Comparison of ENCODE assay signal across 1 cellular context in genomic region chr16:67248401-67249177, GRCh38.
TF ChIP-seq lines count a peak whose summit lies in the region.

Gene SLC9A5, plus strand, starts transcription at chr16:67248979. Its CDS starts 36 bp downstream, at chr16:67249015.

TF ChIP-seq in K562, 482 proteins besides CTCF, POLR2A, EP300 and RAD21 (continued from another document and continues in another):
- TF ChIP-seq TSHZ1 (CRISPR knock-in tag; IDR thresholded peaks at IDR 0.05) = no peak
- no peak for TF ChIP-seq SIN3B (IDR thresholded peaks at IDR 0.05; ENCODE audit: low read depth)
- no peak for TF ChIP-seq LARP7 (IDR thresholded peaks at IDR 0.05)
- peak; percentile 90 to 92 for TF ChIP-seq NRF1 (conservative IDR thresholded peaks at IDR 0.05 in 1 of 2, IDR thresholded peaks at IDR 0.05 in 1 of 2)
- TF ChIP-seq HNRNPUL1 (IDR thresholded peaks at IDR 0.05; ENCODE audit: low read length) = no peak
- TF ChIP-seq SMARCA4 (IDR thresholded peaks at IDR 0.05) = no peak
- peak in 1 of 2 experiments; percentile 35; a peak in 1 of 4 replicates for TF ChIP-seq SIN3A (IDR thresholded peaks at IDR 0.05; ENCODE audit: borderline replicate concordance in 2 of 2, control insufficient read depth in 1 of 2, low read depth in 2 of 2, low read length in 2 of 2)
- peak; percentile 96 for TF ChIP-seq L3MBTL2 (IDR thresholded peaks at IDR 0.05)
- peak; percentile 79 for TF ChIP-seq POLR2G (IDR thresholded peaks at IDR 0.05; ENCODE audit: low read depth, low read length)
- TF ChIP-seq CTCFL (IDR thresholded peaks at IDR 0.05; ENCODE audit: borderline replicate concordance, insufficient read depth, low read depth, low read length, poor library complexity, severe bottlenecking) = peak; percentile 82
- TF ChIP-seq NR1H2 (CRISPR knock-in tag; IDR thresholded peaks at IDR 0.05) = no peak
- peak; percentile 66 for TF ChIP-seq RBFOX2 (IDR thresholded peaks at IDR 0.05; ENCODE audit: low read depth, low read length)
- no peak for TF ChIP-seq NUFIP1 (IDR thresholded peaks at IDR 0.05; ENCODE audit: partially characterized antibody)
- TF ChIP-seq RNF219 (CRISPR knock-in tag; IDR thresholded peaks at IDR 0.05) = no peak
- TF ChIP-seq CXXC5 (CRISPR knock-in tag; IDR thresholded peaks at IDR 0.05) = peak; percentile 82
- TF ChIP-seq ZBTB7A (IDR thresholded peaks at IDR 0.05; ENCODE audit: borderline replicate concordance, control insufficient read depth, low read depth, low read length) = peak; percentile 89; the same call in 1 of the 2 replicates
- TF ChIP-seq ZBTB26 (CRISPR knock-in tag; IDR thresholded peaks at IDR 0.05) = no peak
- no peak for TF ChIP-seq HNRNPK (IDR thresholded peaks at IDR 0.05; ENCODE audit: low read depth, low read length, poor library complexity, severe bottlenecking)
- TF ChIP-seq ZFX (CRISPR knock-in tag; IDR thresholded peaks at IDR 0.05) = peak; percentile 40
- TF ChIP-seq SRSF1 (IDR thresholded peaks at IDR 0.05; ENCODE audit: low read depth, low read length) = no peak
- no peak for TF ChIP-seq HCFC1 (IDR thresholded peaks at IDR 0.05; ENCODE audit: low read depth, low read length)
- no peak for TF ChIP-seq GTF2A2 (tag; IDR thresholded peaks at IDR 0.05)
- 0 out of 2 replicates have a peak, but pooled peaks have one; percentile 16 for TF ChIP-seq ZNF740 (CRISPR knock-in tag; IDR thresholded peaks at IDR 0.05)
- TF ChIP-seq ZNF740 (tag; IDR thresholded peaks at IDR 0.05) = peak in 1 of 2 experiments; percentile 39; a peak in 1 of 4 replicates
- TF ChIP-seq VEZF1 (CRISPR knock-in tag; IDR thresholded peaks at IDR 0.05) = peak; percentile 64
- peak; percentile 65; the same call in 1 of the 2 replicates for TF ChIP-seq GATAD2B (IDR thresholded peaks at IDR 0.05; ENCODE audit: borderline replicate concordance)
- no peak for TF ChIP-seq SMARCA5 (IDR thresholded peaks at IDR 0.05)
- TF ChIP-seq TCF7L2 (IDR thresholded peaks at IDR 0.05; ENCODE audit: low read depth, low read length) = no peak
- no peak for TF ChIP-seq ELF1 (tag; IDR thresholded peaks at IDR 0.05)
- no peak for TF ChIP-seq SAP30 (IDR thresholded peaks at IDR 0.05; ENCODE audit: borderline replicate concordance, insufficient read depth, low read depth, low read length, poor library complexity, severe bottlenecking)
- 0 out of 4 replicates have a peak, but pooled peaks of 1 of the 2 experiments have one; percentile 41 for TF ChIP-seq ZNF639 (CRISPR knock-in tag; conservative IDR thresholded peaks at IDR 0.05 in 1 of 2, IDR thresholded peaks at IDR 0.05 in 1 of 2)
- no peak for TF ChIP-seq SMAD3 (CRISPR knock-in tag; conservative IDR thresholded peaks at IDR 0.05)
- no peak for TF ChIP-seq ZNF507 (tag; conservative IDR thresholded peaks at IDR 0.05)
- no peak for TF ChIP-seq ZNF764 (CRISPR knock-in tag; IDR thresholded peaks at IDR 0.05; ENCODE audit: low read depth)
- TF ChIP-seq NR2C1 (IDR thresholded peaks at IDR 0.05) = no peak
- no peak for TF ChIP-seq NR2C1 (tag; IDR thresholded peaks at IDR 0.05)
- TF ChIP-seq KDM5B (IDR thresholded peaks at IDR 0.05; ENCODE audit: insufficient replicate concordance, low read depth, low read length) = peak; percentile 40
- TF ChIP-seq MYC (IDR thresholded peaks at IDR 0.05; ENCODE audit: low read depth, low read length) = peak; percentile 67; the same call in 1 of the 2 replicates
- TF ChIP-seq MYC (CRISPR knock-in tag; IDR thresholded peaks at IDR 0.05; ENCODE audit: borderline replicate concordance, low read depth) = no peak
- TF ChIP-seq E2F6 (IDR thresholded peaks at IDR 0.05; ENCODE audit: borderline replicate concordance in 1 of 2, extremely low read depth in 1 of 2, insufficient read depth in 1 of 2, insufficient read length in 1 of 2, low read depth in 1 of 2, low read length in 1 of 2, poor library complexity in 1 of 2, severe bottlenecking in 1 of 2) = peak; percentile 91 to 98
- TF ChIP-seq ZBTB11 (CRISPR knock-in tag; IDR thresholded peaks at IDR 0.05) = peak in 1 of 3 experiments; percentile 41; a peak in 1 of 6 replicates
- TF ChIP-seq GTF2F1 (IDR thresholded peaks at IDR 0.05; ENCODE audit: low read depth, low read length) = 0 out of 2 replicates have a peak, but pooled peaks have one; percentile 22
- TF ChIP-seq YY1 (IDR thresholded peaks at IDR 0.05; ENCODE audit: borderline replicate concordance in 1 of 3, control insufficient read depth in 1 of 3, extremely low read depth in 1 of 3, insufficient read depth in 3 of 3, insufficient read length in 1 of 3, insufficient replicate concordance in 2 of 3, low read depth in 1 of 3, low read length in 2 of 3) = peak in 1 of 3 experiments; percentile 6
- no peak for TF ChIP-seq ZC3H4 (CRISPR knock-in tag; IDR thresholded peaks at IDR 0.05; ENCODE audit: borderline replicate concordance)
- TF ChIP-seq BRF1 (IDR thresholded peaks at IDR 0.05; ENCODE audit: borderline replicate concordance, extremely low read depth, insufficient read length) = no peak
- TF ChIP-seq ATF1 (CRISPR knock-in tag; IDR thresholded peaks at IDR 0.05) = no peak
- peak; percentile 51 for TF ChIP-seq ATF1 (tag; IDR thresholded peaks at IDR 0.05)
- no peak for TF ChIP-seq NCOA1 (IDR thresholded peaks at IDR 0.05; ENCODE audit: low read depth)
- peak; percentile 40 for TF ChIP-seq CCNT2 (IDR thresholded peaks at IDR 0.05; ENCODE audit: borderline replicate concordance, extremely low read depth, insufficient read length, low read depth, low read length)
